ENCODE assay signal across 17 cellular contexts in the genomic region with DNA sequence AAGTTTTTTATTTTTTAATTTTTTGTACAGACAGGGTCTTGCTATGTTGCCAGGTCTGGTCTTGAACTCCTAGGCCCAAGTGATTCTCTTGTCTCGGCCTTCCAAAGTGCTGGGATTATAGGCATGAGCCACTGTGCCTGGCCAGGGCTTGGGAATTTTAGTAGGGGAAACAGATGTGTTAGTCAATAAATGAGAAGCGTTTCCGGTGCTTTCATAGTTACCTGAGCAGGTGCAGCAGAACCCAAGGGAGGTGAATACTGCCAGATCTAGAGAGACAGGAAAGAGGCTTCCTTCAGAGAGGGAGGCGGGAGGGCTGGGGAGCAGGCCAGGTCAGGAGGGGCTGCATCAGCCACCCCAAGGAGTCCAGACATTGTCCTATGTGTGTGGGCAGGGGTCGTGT.
"Had no signal": no experiment of that assay in that cellular context is flagged by ENCODE, and none has a peak within 500 bp of the region (broad histone marks: within the 10 kb centered on the region; RNA-seq: fewer than 3 reads in every experiment).

No MANE protein-coding gene starts in this region.

- H3K27ac ChIP-seq: coronary artery, foreskin keratinocyte, heart left ventricle, thoracic aorta had no signal

- H3K4me3 ChIP-seq: coronary artery, heart left ventricle, mucosa of descending colon, sigmoid colon, thoracic aorta had no signal

- ATAC-seq: foreskin keratinocyte; heart left ventricle; mucosa of descending colon; natural killer cell; stimulated activated naive CD8-positive, alpha-beta T cell treated with anti-CD3 and anti-CD28 coated beads, Interleukin-15, amount 100 ng/mL, for 72 hours; WTC11 had no signal

- FAIRE-seq: endothelial cell of umbilical vein, islet of Langerhans had no signal

- H3K36me3 ChIP-seq: heart left ventricle, sigmoid colon, thoracic aorta had no signal

- H3K27me3 ChIP-seq: foreskin keratinocyte, heart left ventricle, sigmoid colon had no signal

- DNase-seq: activated CD4-positive, alpha-beta T cell treated with anti-CD3 and anti-CD28 coated beads, Interleukin-2, amount 10 ng/mL, durations not matched to agents 24 days and 14 days; activated naive CD4-positive, alpha-beta T cell treated with anti-CD3 and anti-CD28 coated beads, Interleukin-2, amount 10 ng/mL, durations not matched to agents 7 days and 5 days; caudate nucleus; effector CD4-positive, alpha-beta T cell; foreskin keratinocyte; heart left ventricle; mucosa of descending colon; natural killer cell; occipital lobe; sigmoid colon; stimulated activated CD4-positive, alpha-beta T cell treated with anti-CD3 and anti-CD28 coated beads, Interleukin-4, amount 100 ng/mL, for 1 hour; stimulated activated naive CD8-positive, alpha-beta T cell treated with anti-CD3 and anti-CD28 coated beads, Interleukin-15, amount 100 ng/mL, for 72 hours had no signal

- H3K9me3 ChIP-seq: heart left ventricle, mucosa of descending colon, sigmoid colon, thoracic aorta had no signal
